Comparison of ENCODE assay signal across 8 cellular contexts in the genomic region with DNA sequence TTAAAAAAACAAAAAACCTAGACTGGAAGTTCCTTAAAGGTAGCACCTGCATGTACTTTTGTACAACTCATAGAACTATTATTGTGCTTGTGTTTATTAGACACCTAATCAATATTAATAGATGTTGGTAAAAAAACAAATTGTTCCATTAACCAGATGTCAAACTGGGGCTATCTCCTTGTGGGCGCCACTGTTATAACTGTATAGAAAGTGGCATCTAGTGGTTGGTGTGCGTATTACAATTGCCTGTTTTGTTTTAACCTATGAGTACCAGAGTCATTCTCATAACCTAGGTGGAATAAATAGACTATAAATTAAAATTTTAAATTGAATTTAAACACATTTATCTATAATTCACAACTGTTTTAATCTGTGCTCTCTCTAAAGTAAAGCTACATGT.
DNase-seq lines count a peak whose midpoint lies in the region; ATAC-seq and TF ChIP-seq lines count a peak whose summit lies in the region.

No MANE protein-coding gene starts in this region.

- H3K9me3 Mint-ChIP-seq in type B pancreatic cell = no peaks in the 10 kb centered on the region

- H3K79me2 ChIP-seq in HCT116 (ENCODE audit: insufficient read depth, low read length) = no peaks in the 10 kb centered on the region
- H3K79me2 ChIP-seq in Loucy (ENCODE audit: insufficient read depth, low read length) = no peaks in the 10 kb centered on the region

- POLR2A ChIA-PET in HCT116 (lab: Charles Lee) = no interaction called here

- H3K27ac ChIP-seq in cardiac muscle cell (no peak overlapping the region), right atrium auricular region (no peak overlapping the region), HCT116 (ENCODE audit: low read depth, low read length) (no peak overlapping the region), iPS DF 6.9 (ENCODE audit: low read length) (no peak overlapping the region)

- H3K36me3 ChIP-seq in cardiac muscle cell (peaks cover 15% of the 10 kb centered on the region), right atrium auricular region (no peaks in the 10 kb centered on the region), HCT116 (ENCODE audit: control insufficient read depth in 1 of 2, insufficient read depth in 2 of 2, low read length in 2 of 2) (no peaks in the 10 kb centered on the region), Loucy (ENCODE audit: insufficient read depth, low read length) (no peaks in the 10 kb centered on the region), iPS DF 6.9 (ENCODE audit: control insufficient read depth, insufficient read depth, low read length) (no peaks in the 10 kb centered on the region)

- peak; percentile 61 for DNase-seq in cardiac muscle cell (ENCODE audit: low read depth in 1 of 2, low spot score in 1 of 2)
- no peak for DNase-seq in right atrium auricular region (ENCODE audit: low spot score)
- DNase-seq in HCT116 (ENCODE audit: low read depth, low spot score) = peak; percentile 13
- peak; percentile 19 for DNase-seq in SW480 (ENCODE audit: low spot score)
- peak; percentile 4 for DNase-seq in iPS DF 6.9 (ENCODE audit: low read depth, low spot score)
- no peak for DNase-seq in type B pancreatic cell (ENCODE audit: extremely low spot score, unreplicated experiment)
- no peak for DNase-seq in T1000 (lab: John Stamatoyannopoulos, UW)

- H3K27me3 Mint-ChIP-seq in type B pancreatic cell = no peaks in the 10 kb centered on the region

- H3K27me3 ChIP-seq in cardiac muscle cell = no peaks in the 10 kb centered on the region
- H3K27me3 ChIP-seq in right atrium auricular region = no peaks in the 10 kb centered on the region
- H3K27me3 ChIP-seq in HCT116 (ENCODE audit: insufficient read depth, low read length) = no peaks in the 10 kb centered on the region
- H3K27me3 ChIP-seq in Loucy (ENCODE audit: insufficient read depth, low read length, poor library complexity, severe bottlenecking) = no peaks in the 10 kb centered on the region
- no peaks in the 10 kb centered on the region for H3K27me3 ChIP-seq in iPS DF 6.9 (ENCODE audit: control insufficient read depth, insufficient read depth, low read length)

- H3K9ac ChIP-seq in HCT116 (ENCODE audit: low read length) (no peak overlapping the region), Loucy (ENCODE audit: low read depth, low read length, poor library complexity, severe bottlenecking) (no peak overlapping the region)

- CTCF ChIA-PET in HCT116 (lab: Charles Lee) = interaction anchor here (1.0 kb wide), 1 partner anchor 313 kb away, joined by 5 read pairs; no protein-coding TSS in a partner anchor

- no peaks in the 10 kb centered on the region for H3K9me2 ChIP-seq in HCT116 (ENCODE audit: insufficient read depth)
- H3K9me2 ChIP-seq in Loucy (replicated peaks; ENCODE audit: low read depth, low read length) = no peaks in the 10 kb centered on the region

- H3K36me3 Mint-ChIP-seq in type B pancreatic cell = peaks cover 14% of the 10 kb centered on the region

- H3F3A ChIP-seq in Loucy (ENCODE audit: low read depth) = no peaks in the 10 kb centered on the region

- BruUV-seq in HCT116 (replicated peaks; lab: Mats Ljungman, UMichigan) = no TSS peak

- no peaks in the 10 kb centered on the region for H3K4me1 Mint-ChIP-seq in type B pancreatic cell (ENCODE audit: unreplicated experiment)

- ATAC-seq in HCT116 = peak; percentile 72

- H2AFZ ChIP-seq in HCT116 (ENCODE audit: low read depth, low read length, poor library complexity, severe bottlenecking) (no peak overlapping the region), Loucy (ENCODE audit: low read length) (no peak overlapping the region)

- no peak overlapping the region for H3K4me3 Mint-ChIP-seq in type B pancreatic cell

- no peak overlapping the region for H3K4me2 ChIP-seq in HCT116 (ENCODE audit: low read length)
- H3K4me2 ChIP-seq in Loucy (ENCODE audit: low read depth, low read length, poor library complexity, severe bottlenecking) = no peak overlapping the region

- RAD21 ChIA-PET in HCT116 (lab: Charles Lee; ENCODE audit: low non-redundant PET in 1 of 2, low total read pairs in 2 of 2, uncharacterized antibody in 2 of 2, unreplicated experiment in 2 of 2) = no interaction called here

- intact Hi-C loops in HCT116 (cut with micrococcal nuclease) = loop anchor here (1.0 kb wide), 1 partner anchor 313 kb away; no protein-coding TSS in a partner anchor

- H3K4me1 ChIP-seq in cardiac muscle cell (ENCODE audit: low read depth) (peaks cover 9% of the 10 kb centered on the region), right atrium auricular region (no peaks in the 10 kb centered on the region), HCT116 (ENCODE audit: control insufficient read depth in 1 of 2, insufficient read depth in 2 of 2, low read length in 2 of 2) (no peaks in the 10 kb centered on the region), Loucy (ENCODE audit: insufficient read depth, low read length, poor library complexity, severe bottlenecking) (no peaks in the 10 kb centered on the region), iPS DF 6.9 (ENCODE audit: control insufficient read depth, insufficient read depth, low read length) (no peaks in the 10 kb centered on the region)

- TF ChIP-seq POLR2A in HCT116 (IDR thresholded peaks at IDR 0.05; ENCODE audit: borderline replicate concordance, extremely low read depth, insufficient read depth, insufficient read length) = no peak

- H3K4me3 ChIP-seq in cardiac muscle cell (no peak overlapping the region), right atrium auricular region (no peak overlapping the region), HCT116 (replicated peaks in 1 of 2; ENCODE audit: low read depth in 1 of 2, low read length in 2 of 2) (no peak overlapping the region), Loucy (ENCODE audit: low read length, poor library complexity, severe bottlenecking) (no peak overlapping the region), iPS DF 6.9 (ENCODE audit: low read length) (no peak overlapping the region)

- TF ChIP-seq RAD21 in HCT116 (IDR thresholded peaks at IDR 0.05; ENCODE audit: low read depth) = peak; percentile 71

- TF ChIP-seq CTCF in cardiac muscle cell (IDR thresholded peaks at IDR 0.05; ENCODE audit: low read depth, low read length) (peak; percentile 59), right atrium auricular region (IDR thresholded peaks at IDR 0.05) (peak in 1 of 2 donors; percentile 73), HCT116 (IDR thresholded peaks at IDR 0.05 in 2 of 3, conservative IDR thresholded peaks at IDR 0.05 in 1 of 3; ENCODE audit: borderline replicate concordance in 1 of 3, insufficient read depth in 1 of 3, low read depth in 2 of 3, low read length in 2 of 3) (peak; percentile 45 to 56 (median 50); a peak in 5 of 6 replicates), Loucy (conservative IDR thresholded peaks at IDR 0.05; ENCODE audit: low read length) (peak; percentile 57), type B pancreatic cell (conservative IDR thresholded peaks at IDR 0.05) (peak; percentile 88)

- no peaks in the 10 kb centered on the region for H3K9me3 ChIP-seq in cardiac muscle cell (ENCODE audit: low read depth)
- no peaks in the 10 kb centered on the region for H3K9me3 ChIP-seq in right atrium auricular region
- no peaks in the 10 kb centered on the region for H3K9me3 ChIP-seq in HCT116 (ENCODE audit: control insufficient read depth in 1 of 2, insufficient read depth in 1 of 2, low read depth in 1 of 2, low read length in 2 of 2)
- no peaks in the 10 kb centered on the region for H3K9me3 ChIP-seq in Loucy (ENCODE audit: insufficient read depth, low read depth, low read length)
- no peaks in the 10 kb centered on the region for H3K9me3 ChIP-seq in iPS DF 6.9 (ENCODE audit: control insufficient read depth, insufficient read depth, low read length)

- no peak overlapping the region for H3K27ac Mint-ChIP-seq in type B pancreatic cell

- WGBS in iPS DF 6.9 (ENCODE audit: insufficient coverage, insufficient read length) = no CpG with 5 or more reads among the region's 2 CpGs

- H4K20me1 ChIP-seq in HCT116 (ENCODE audit: insufficient read depth) (no peaks in the 10 kb centered on the region), Loucy (ENCODE audit: insufficient read depth, low read length, poor library complexity, severe bottlenecking) (no peaks in the 10 kb centered on the region)

TF ChIP-seq in HCT116, 20 proteins besides CTCF, POLR2A, EP300 and RAD21 (continues in another document):
- TF ChIP-seq, protein P1, sequence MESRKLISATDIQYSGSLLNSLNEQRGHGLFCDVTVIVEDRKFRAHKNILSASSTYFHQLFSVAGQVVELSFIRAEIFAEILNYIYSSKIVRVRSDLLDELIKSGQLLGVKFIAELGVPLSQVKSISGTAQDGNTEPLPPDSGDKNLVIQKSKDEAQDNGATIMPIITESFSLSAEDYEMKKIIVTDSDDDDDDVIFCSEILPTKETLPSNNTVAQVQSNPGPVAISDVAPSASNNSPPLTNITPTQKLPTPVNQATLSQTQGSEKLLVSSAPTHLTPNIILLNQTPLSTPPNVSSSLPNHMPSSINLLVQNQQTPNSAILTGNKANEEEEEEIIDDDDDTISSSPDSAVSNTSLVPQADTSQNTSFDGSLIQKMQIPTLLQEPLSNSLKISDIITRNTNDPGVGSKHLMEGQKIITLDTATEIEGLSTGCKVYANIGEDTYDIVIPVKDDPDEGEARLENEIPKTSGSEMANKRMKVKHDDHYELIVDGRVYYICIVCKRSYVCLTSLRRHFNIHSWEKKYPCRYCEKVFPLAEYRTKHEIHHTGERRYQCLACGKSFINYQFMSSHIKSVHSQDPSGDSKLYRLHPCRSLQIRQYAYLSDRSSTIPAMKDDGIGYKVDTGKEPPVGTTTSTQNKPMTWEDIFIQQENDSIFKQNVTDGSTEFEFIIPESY (IDR thresholded peaks at IDR 0.05; ENCODE audit: extremely low read depth, insufficient replicate concordance, low read length) = no peak
- no peak for TF ChIP-seq FOSL1 (IDR thresholded peaks at IDR 0.05; ENCODE audit: low read depth)
- TF ChIP-seq, protein P2, sequence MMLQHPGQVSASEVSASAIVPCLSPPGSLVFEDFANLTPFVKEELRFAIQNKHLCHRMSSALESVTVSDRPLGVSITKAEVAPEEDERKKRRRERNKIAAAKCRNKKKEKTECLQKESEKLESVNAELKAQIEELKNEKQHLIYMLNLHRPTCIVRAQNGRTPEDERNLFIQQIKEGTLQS (IDR thresholded peaks at IDR 0.05) = no peak

Comparison
In these comparisons a context has a peak if more than half of its experiments do, and no peak if none do; other contexts are left out.
1. DNase-seq: peak in cardiac muscle cell (2 of 2), HCT116 (single experiment), SW480 (single experiment) and iPS DF 6.9 (single experiment); none in right atrium auricular region (single experiment), type B pancreatic cell (single experiment) and T1000 (single experiment).